ENCODE assay signal across 23 cellular contexts in genomic region chr3:90054306-90054705, GRCh38.
"Had no signal": no experiment of that assay in that cellular context is flagged by ENCODE, and none has a peak within 500 bp of the region (broad histone marks: within the 10 kb centered on the region; RNA-seq: fewer than 3 reads in every experiment).

No MANE protein-coding gene starts in this region.

- H3K4me3 ChIP-seq: colonic mucosa, heart right ventricle, lung, neural progenitor cell, ovary, psoas muscle, skin epidermis, suprapubic skin, transverse colon, uterus had no signal

- H3K36me3 Mint-ChIP-seq: activated naive CD8-positive, alpha-beta T cell treated with anti-CD3 and anti-CD28 coated beads, Interleukin-2, amount 10 ng/mL, durations not matched to agents 7 days and 5 days; brain; T-cell had no signal

- H3K27me3 Mint-ChIP-seq: activated CD4-positive, alpha-beta T cell treated with anti-CD3 and anti-CD28 coated beads for 36 hours; activated naive CD8-positive, alpha-beta T cell treated with anti-CD3 and anti-CD28 coated beads, Interleukin-2, amount 10 ng/mL, durations not matched to agents 7 days and 5 days; brain; stimulated activated naive CD8-positive, alpha-beta T cell treated with anti-CD3 and anti-CD28 coated beads, Interleukin-15, Interleukin-2, amounts not matched to agents 100 ng/mL and 50 ng/mL, for 24 hours; T-cell had no signal

- H2AFZ ChIP-seq: neural progenitor cell had no signal

- H3K4me1 Mint-ChIP-seq: activated CD4-positive, alpha-beta T cell treated with anti-CD3 and anti-CD28 coated beads for 36 hours; activated naive CD8-positive, alpha-beta T cell treated with anti-CD3 and anti-CD28 coated beads, Interleukin-2, amount 10 ng/mL, durations not matched to agents 7 days and 5 days; T-cell had no signal

- H3K27ac ChIP-seq: colonic mucosa, neural progenitor cell, psoas muscle, skin epidermis, suprapubic skin, transverse colon, uterus had no signal

- H3K27ac Mint-ChIP-seq: activated CD4-positive, alpha-beta T cell treated with anti-CD3 and anti-CD28 coated beads for 36 hours; activated naive CD8-positive, alpha-beta T cell treated with anti-CD3 and anti-CD28 coated beads, Interleukin-2, amount 10 ng/mL, durations not matched to agents 7 days and 5 days; endodermal cell; neural progenitor cell; stimulated activated naive CD8-positive, alpha-beta T cell treated with anti-CD3 and anti-CD28 coated beads, Interleukin-15, Interleukin-2, amounts not matched to agents 100 ng/mL and 50 ng/mL, for 24 hours; T-cell; WTC11 had no signal

- H3K4me1 ChIP-seq: colonic mucosa, neural progenitor cell, psoas muscle, suprapubic skin had no signal

- DNase-seq: activated CD4-positive, alpha-beta T cell treated with anti-CD3 and anti-CD28 coated beads for 36 hours; activated CD4-positive, alpha-beta T cell treated with anti-CD3 and anti-CD28 coated beads, Interleukin-2, amount 50 U/mL, for 48 hours; activated naive CD8-positive, alpha-beta T cell treated with anti-CD3 and anti-CD28 coated beads, Interleukin-2, amount 10 ng/mL, durations not matched to agents 7 days and 5 days; activated T-cell treated with anti-CD3 and anti-CD28 coated beads for 4 hours; caudate nucleus; colonic mucosa; endodermal cell; heart right ventricle; kidney glomerular epithelial cell; ovary; psoas muscle; stimulated activated CD4-positive, alpha-beta T cell treated with anti-CD3 and anti-CD28 coated beads, Interleukin-15, amount 100 ng/mL, for 24 hours; stimulated activated CD4-positive, alpha-beta T cell treated with anti-CD3 and anti-CD28 coated beads, Interleukin-2, amount 100 ng/mL, for 48 hours; T-cell; transverse colon; uterus had no signal

- H3K4me3 Mint-ChIP-seq: activated CD4-positive, alpha-beta T cell treated with anti-CD3 and anti-CD28 coated beads for 36 hours; activated naive CD8-positive, alpha-beta T cell treated with anti-CD3 and anti-CD28 coated beads, Interleukin-2, amount 10 ng/mL, durations not matched to agents 7 days and 5 days; brain; endodermal cell; neural progenitor cell; stimulated activated naive CD8-positive, alpha-beta T cell treated with anti-CD3 and anti-CD28 coated beads, Interleukin-15, Interleukin-2, amounts not matched to agents 100 ng/mL and 50 ng/mL, for 24 hours; T-cell; WTC11 had no signal

- H3K9me3 ChIP-seq: colonic mucosa, heart right ventricle, ovary, psoas muscle, suprapubic skin, transverse colon, uterus had no signal

- H3K27me3 ChIP-seq: colonic mucosa, heart right ventricle, neural progenitor cell, ovary, suprapubic skin, transverse colon, uterus had no signal

- H3K9me3 Mint-ChIP-seq: activated naive CD8-positive, alpha-beta T cell treated with anti-CD3 and anti-CD28 coated beads, Interleukin-2, amount 10 ng/mL, durations not matched to agents 7 days and 5 days had no signal

- H3K36me3 ChIP-seq: colonic mucosa, heart right ventricle, neural progenitor cell, ovary, suprapubic skin, transverse colon, uterus had no signal

- H3K4me2 ChIP-seq: neural progenitor cell had no signal

- H3K9ac ChIP-seq: neural progenitor cell had no signal
